Comparison of ENCODE assay signal across 8 cellular contexts in the genomic region with DNA sequence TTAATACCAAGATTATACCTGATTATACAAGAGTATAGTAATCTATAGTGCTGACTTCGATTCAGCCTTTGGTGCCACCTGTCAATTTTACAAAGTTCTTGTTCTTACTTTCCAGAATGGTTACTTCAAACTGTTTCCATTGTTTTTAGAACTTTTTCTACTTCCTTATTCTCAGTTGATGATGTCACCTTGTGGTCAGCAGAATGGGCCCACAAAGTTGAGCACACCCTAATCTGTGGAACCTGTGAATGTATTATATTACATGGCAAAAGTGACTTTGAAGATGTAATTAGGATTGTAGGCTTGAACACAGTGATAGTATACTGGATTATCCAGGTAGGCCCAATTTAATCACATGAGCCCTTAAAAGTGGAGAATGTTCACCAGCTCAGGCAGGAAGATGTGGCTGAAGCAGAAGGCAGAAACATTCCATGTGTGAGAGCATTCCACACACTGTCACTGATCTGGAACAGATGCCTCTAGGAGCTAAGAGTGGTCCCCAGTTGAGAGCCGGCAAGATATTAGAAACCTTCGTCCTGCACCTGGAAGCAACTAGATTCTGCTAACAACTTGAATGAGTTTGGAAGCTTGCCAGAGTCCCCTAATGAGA. TPM values are rescaled to one million over a fixed set of nuclear protein-coding genes. Genes with fewer than 3 reads are reported as not detected.
A peak's percentile ranks its signal among the peaks of the same experiment; 100 is the strongest.
DNase-seq lines count a peak whose midpoint lies in the region; ATAC-seq and TF ChIP-seq lines count a peak whose summit lies in the region.
"Had no signal": no experiment of that assay in that cellular context is flagged by ENCODE, and none has a peak within 500 bp of the region (broad histone marks: within the 10 kb centered on the region; RNA-seq: fewer than 3 reads in every experiment).

No MANE protein-coding gene starts in this region.

- H3K36me3 ChIP-seq in lower lobe of right lung: no peaks in the 10 kb centered on the region

- TF ChIP-seq CTCF in lower lobe of right lung (IDR thresholded peaks at IDR 0.05) (no peak), osteocyte (IDR thresholded peaks at IDR 0.05) (no peak)

- DNase-seq in OCI-M1 (lab: John Stamatoyannopoulos, UW) (peak; percentile 82), lower lobe of right lung (no peak), activated T-cell treated with anti-CD3 and anti-CD28 coated beads for 4 hours (no peak), osteocyte (ENCODE audit: extremely low spot score, unreplicated experiment) (no peak)
- DNase-seq: NCI-H1092 treated with DMSO at 0.1 percent for 48 hours had no signal

- no peaks in the 10 kb centered on the region for H3K9me3 ChIP-seq in lower lobe of right lung

- H3K27ac ChIP-seq in lower lobe of right lung: no peak overlapping the region

- no peaks in the 10 kb centered on the region for H3K27me3 ChIP-seq in lower lobe of right lung (ENCODE audit: low read depth)

- intact Hi-C loops in lower lobe of right lung (cut with DNase I): no loop called here

- no peak overlapping the region for H3K4me3 ChIP-seq in lower lobe of right lung

- H3K4me3 Mint-ChIP-seq in osteocyte (ENCODE audit: unreplicated experiment): no peak overlapping the region

- H3K4me1 ChIP-seq in lower lobe of right lung: peaks cover 6% of the 10 kb centered on the region

- peaks cover under 1% of the 10 kb centered on the region for H3K4me1 Mint-ChIP-seq in osteocyte (ENCODE audit: unreplicated experiment)

- H3K27me3 Mint-ChIP-seq in osteocyte (ENCODE audit: unreplicated experiment): no peaks in the 10 kb centered on the region

- no peak overlapping the region for H3K27ac Mint-ChIP-seq in osteocyte (ENCODE audit: unreplicated experiment)

- no peaks in the 10 kb centered on the region for H3K36me3 Mint-ChIP-seq in osteocyte (ENCODE audit: unreplicated experiment)

- peak; percentile 55 for ATAC-seq in GM18861 (IDR thresholded peaks at IDR 0.05; ENCODE audit: unreplicated experiment)
- ATAC-seq in HG02938 (IDR thresholded peaks at IDR 0.05; ENCODE audit: unreplicated experiment): peak; percentile 60
- peak; percentile 58 to 66 for ATAC-seq in lower lobe of right lung
- ATAC-seq in HG02642 (IDR thresholded peaks at IDR 0.05; ENCODE audit: poor library complexity, unreplicated experiment): no peak

- no peaks in the 10 kb centered on the region for H3K9me3 Mint-ChIP-seq in osteocyte (ENCODE audit: unreplicated experiment)

RNA-seq across cellular contexts. Expression of a gene that starts 6.3 kb away (rescaled TPM):
- total RNA-seq in lower lobe of right lung (89.0 TPM), osteocyte (15.6 and 17.1 TPM in 2 replicates)
